ENCODE assay signal across 27 cellular contexts in genomic region chr10:70935631-70936030, GRCh38.
"Had no signal": no experiment of that assay in that cellular context is flagged by ENCODE, and none has a peak within 500 bp of the region (broad histone marks: within the 10 kb centered on the region; RNA-seq: fewer than 3 reads in every experiment).

No MANE protein-coding gene starts in this region.

- DNase-seq: activated B cell treated with CpG ODN at 0.5 μM for 24 hours; activated CD4-positive, alpha-beta memory T cell treated with anti-CD3 and anti-CD28 coated beads, Interleukin-2, amount 10 ng/mL, durations not matched to agents 7 days and 5 days; activated CD4-positive, alpha-beta T cell treated with anti-CD3 and anti-CD28 coated beads, Interleukin-2, amount 10 ng/mL, durations not matched to agents 24 days and 14 days; activated CD4-positive, alpha-beta T cell treated with anti-CD3 and anti-CD28 coated beads, Interleukin-2, amount 50 U/mL, for 4 hours; activated effector memory CD4-positive, alpha-beta T cell treated with Interleukin-2 at 50 U/mL for 16 hours; activated gamma-delta T cell treated with Interleukin-2 at 50 U/mL for 16 hours; activated naive CD4-positive, alpha-beta T cell treated with anti-CD3 and anti-CD28 coated beads for 36 hours; activated naive CD8-positive, alpha-beta T cell treated with anti-CD3 and anti-CD28 coated beads for 36 hours; activated naive CD8-positive, alpha-beta T cell treated with anti-CD3 and anti-CD28 coated beads, Interleukin-2, amount 50 U/mL, for 24 hours; activated T-cell treated with anti-CD3 and anti-CD28 coated beads, Interleukin-2, amount 50 U/mL, for 4 hours; adrenal gland; amygdala; aorta; body of pancreas; effector memory CD4-positive, alpha-beta T cell; endodermal cell; foreskin fibroblast; head of caudate nucleus; T-helper 2 cell had no signal

- H3K27ac Mint-ChIP-seq: activated B cell treated with CpG ODN at 0.5 μM for 24 hours; activated CD4-positive, alpha-beta memory T cell treated with anti-CD3 and anti-CD28 coated beads, Interleukin-2, amount 10 ng/mL, durations not matched to agents 7 days and 5 days; activated CD4-positive, alpha-beta T cell treated with anti-CD3 and anti-CD28 coated beads, Interleukin-2, amount 10 ng/mL, durations not matched to agents 24 days and 14 days; activated naive CD4-positive, alpha-beta T cell treated with anti-CD3 and anti-CD28 coated beads for 36 hours; activated naive CD4-positive, alpha-beta T cell treated with anti-CD3 and anti-CD28 coated beads, Interleukin-2, amount 50 U/mL, for 24 hours; activated naive CD8-positive, alpha-beta T cell treated with anti-CD3 and anti-CD28 coated beads for 36 hours; activated naive CD8-positive, alpha-beta T cell treated with anti-CD3 and anti-CD28 coated beads, Interleukin-2, amount 50 U/mL, for 24 hours; activated T-helper 17 cell treated with anti-CD3 and anti-CD28 coated beads, Interleukin-2, amount 50 U/mL, for 72 hours; dendritic cell treated with granulocyte-macrophage colony-stimulating factor and Interleukin-4, amounts not matched to agents 40 ng/mL and 50 ng/mL, for 4 days; endodermal cell had no signal

- H3K27me3 Mint-ChIP-seq: activated CD4-positive, alpha-beta T cell treated with anti-CD3 and anti-CD28 coated beads, Interleukin-2, amount 10 ng/mL, durations not matched to agents 24 days and 14 days; activated naive CD4-positive, alpha-beta T cell treated with anti-CD3 and anti-CD28 coated beads, Interleukin-2, amount 50 U/mL, for 24 hours; activated naive CD8-positive, alpha-beta T cell treated with anti-CD3 and anti-CD28 coated beads for 36 hours had no signal

- H3K9me3 ChIP-seq: adrenal gland, body of pancreas had no signal

- H3K27me3 ChIP-seq: body of pancreas, dorsolateral prefrontal cortex had no signal

- H3K4me1 Mint-ChIP-seq: activated B cell treated with CpG ODN at 0.5 μM for 24 hours; activated CD4-positive, alpha-beta memory T cell treated with anti-CD3 and anti-CD28 coated beads, Interleukin-2, amount 10 ng/mL, durations not matched to agents 7 days and 5 days; activated CD4-positive, alpha-beta T cell treated with anti-CD3 and anti-CD28 coated beads, Interleukin-2, amount 10 ng/mL, durations not matched to agents 24 days and 14 days; activated naive CD4-positive, alpha-beta T cell treated with anti-CD3 and anti-CD28 coated beads, Interleukin-2, amount 50 U/mL, for 24 hours; activated naive CD8-positive, alpha-beta T cell treated with anti-CD3 and anti-CD28 coated beads for 36 hours; activated naive CD8-positive, alpha-beta T cell treated with anti-CD3 and anti-CD28 coated beads, Interleukin-2, amount 50 U/mL, for 24 hours had no signal

- H3K4me3 Mint-ChIP-seq: activated B cell treated with CpG ODN at 0.5 μM for 24 hours; activated CD4-positive, alpha-beta memory T cell treated with anti-CD3 and anti-CD28 coated beads, Interleukin-2, amount 10 ng/mL, durations not matched to agents 7 days and 5 days; activated CD4-positive, alpha-beta T cell treated with anti-CD3 and anti-CD28 coated beads, Interleukin-2, amount 10 ng/mL, durations not matched to agents 24 days and 14 days; activated naive CD4-positive, alpha-beta T cell treated with anti-CD3 and anti-CD28 coated beads for 36 hours; activated naive CD4-positive, alpha-beta T cell treated with anti-CD3 and anti-CD28 coated beads, Interleukin-2, amount 50 U/mL, for 24 hours; activated naive CD8-positive, alpha-beta T cell treated with anti-CD3 and anti-CD28 coated beads for 36 hours; activated naive CD8-positive, alpha-beta T cell treated with anti-CD3 and anti-CD28 coated beads, Interleukin-2, amount 50 U/mL, for 24 hours; activated T-cell treated with anti-CD3 and anti-CD28 coated beads, Interleukin-2, amount 50 U/mL, for 4 hours; activated T-helper 17 cell treated with anti-CD3 and anti-CD28 coated beads, Interleukin-2, amount 50 U/mL, for 72 hours; dendritic cell treated with granulocyte-macrophage colony-stimulating factor and Interleukin-4, amounts not matched to agents 40 ng/mL and 50 ng/mL, for 4 days; endodermal cell had no signal

- H3K36me3 ChIP-seq: adrenal gland had no signal

- FAIRE-seq: frontal cortex had no signal

- H3K27ac ChIP-seq: adrenal gland, body of pancreas, coronary artery, VCaP had no signal

- H3K4me1 ChIP-seq: adrenal gland had no signal

- H3K36me3 Mint-ChIP-seq: activated naive CD4-positive, alpha-beta T cell treated with anti-CD3 and anti-CD28 coated beads, Interleukin-2, amount 50 U/mL, for 24 hours; activated naive CD8-positive, alpha-beta T cell treated with anti-CD3 and anti-CD28 coated beads for 36 hours had no signal

- ATAC-seq: activated CD4-positive, CD25-positive, alpha-beta regulatory T cell treated with anti-CD3 and anti-CD28 coated beads, Interleukin-2, amount 50 U/mL, for 24 hours; activated naive CD8-positive, alpha-beta T cell treated with anti-CD3 and anti-CD28 coated beads, Interleukin-2, amount 50 U/mL, for 24 hours; activated T-cell treated with anti-CD3 and anti-CD28 coated beads, Interleukin-2, amount 50 U/mL, for 4 hours; activated T-helper 17 cell treated with anti-CD3 and anti-CD28 coated beads, Interleukin-2, amount 50 U/mL, for 72 hours; body of pancreas had no signal

- H3K4me3 ChIP-seq: adrenal gland, body of pancreas, coronary artery, dorsolateral prefrontal cortex had no signal

- H3K9me3 Mint-ChIP-seq: activated B cell treated with CpG ODN at 0.5 μM for 24 hours; activated CD4-positive, alpha-beta memory T cell treated with anti-CD3 and anti-CD28 coated beads, Interleukin-2, amount 10 ng/mL, durations not matched to agents 7 days and 5 days; activated CD4-positive, alpha-beta T cell treated with anti-CD3 and anti-CD28 coated beads, Interleukin-2, amount 10 ng/mL, durations not matched to agents 24 days and 14 days; activated naive CD4-positive, alpha-beta T cell treated with anti-CD3 and anti-CD28 coated beads for 36 hours; activated naive CD4-positive, alpha-beta T cell treated with anti-CD3 and anti-CD28 coated beads, Interleukin-2, amount 50 U/mL, for 24 hours; activated naive CD8-positive, alpha-beta T cell treated with anti-CD3 and anti-CD28 coated beads for 36 hours; activated naive CD8-positive, alpha-beta T cell treated with anti-CD3 and anti-CD28 coated beads, Interleukin-2, amount 50 U/mL, for 24 hours; activated T-cell treated with anti-CD3 and anti-CD28 coated beads, Interleukin-2, amount 50 U/mL, for 4 hours; activated T-helper 17 cell treated with anti-CD3 and anti-CD28 coated beads, Interleukin-2, amount 50 U/mL, for 72 hours; dendritic cell treated with granulocyte-macrophage colony-stimulating factor and Interleukin-4, amounts not matched to agents 40 ng/mL and 50 ng/mL, for 4 days; endodermal cell had no signal
